In genomic region chr3:126454026-126454425, GRCh38 we compare ENCODE assay signal across 3 cellular contexts.
A peak's percentile ranks its signal among the peaks of the same experiment; 100 is the strongest.
TF ChIP-seq lines count a peak whose summit lies in the region.

No MANE protein-coding gene starts in this region.

TF ChIP-seq in A549, 52 proteins besides CTCF, POLR2A, EP300 and RAD21:
- TF ChIP-seq MAFK (IDR thresholded peaks at IDR 0.05; ENCODE audit: partially characterized antibody) (peak; percentile 88), USF2 (IDR thresholded peaks at IDR 0.05) (no peak)

TF ChIP-seq in IMR-90, 13 proteins besides CTCF, POLR2A, EP300 and RAD21:
- TF ChIP-seq MAFK (IDR thresholded peaks at IDR 0.05; ENCODE audit: low read depth, low read length) (peak; percentile 98), MXI1 (IDR thresholded peaks at IDR 0.05; ENCODE audit: borderline replicate concordance, low read depth, low read length) (no peak), RCOR1 (IDR thresholded peaks at IDR 0.05; ENCODE audit: insufficient replicate concordance, low read length) (no peak)

TF ChIP-seq in H1, 55 proteins besides CTCF, POLR2A, EP300 and RAD21:
- no peak for TF ChIP-seq CHD1 (IDR thresholded peaks at IDR 0.05; ENCODE audit: low read depth, low read length)
- peak; percentile 80; the same call in 1 of the 2 replicates for TF ChIP-seq MAFK (IDR thresholded peaks at IDR 0.05; ENCODE audit: low read depth, low read length)
- TF ChIP-seq EZH2 (IDR thresholded peaks at IDR 0.05; ENCODE audit: low read depth, low read length, severe bottlenecking): no peak
- TF ChIP-seq TEAD4 (IDR thresholded peaks at IDR 0.05; ENCODE audit: low read depth, low read length): no peak
- TF ChIP-seq BRCA1 (IDR thresholded peaks at IDR 0.05; ENCODE audit: low read depth, low read length): no peak
- no peak for TF ChIP-seq CHD2 (IDR thresholded peaks at IDR 0.05; ENCODE audit: low read length)
